Comparison of ENCODE assay signal across 14 cellular contexts in genomic region chr7:81173766-81174281, GRCh38.
DNase-seq lines count a peak whose midpoint lies in the region; ATAC-seq, FAIRE-seq and TF ChIP-seq lines count a peak whose summit lies in the region.
"Had no signal": no experiment of that assay in that cellular context is flagged by ENCODE, and none has a peak within 500 bp of the region (broad histone marks: within the 10 kb centered on the region; RNA-seq: fewer than 3 reads in every experiment).

No MANE protein-coding gene starts in this region.

- TF ChIP-seq POLR2A in lower leg skin (IDR thresholded peaks at IDR 0.05) = no peak

- DNase-seq in Right ventricle myocardium superior (no peak), left ventricle myocardium inferior (no peak), astrocyte of the spinal cord (ENCODE audit: low read depth, low spot score) (peak; percentile 93), kidney tubule cell (ENCODE audit: low spot score) (peak; percentile 70), urothelium cell line (ENCODE audit: low spot score) (peak; percentile 61), NCI-H146 (lab: John Stamatoyannopoulos, UW) (no peak), lower leg skin (ENCODE audit: low spot score in 2 of 2) (no peak), NOMO-1 treated with DMSO at 0.1 percent for 48 hours (lab: John Stamatoyannopoulos, UW; ENCODE audit: unreplicated experiment) (no peak)
- DNase-seq: activated effector memory CD4-positive, alpha-beta T cell treated with anti-CD3 and anti-CD28 coated beads, Interleukin-2, amount 50 U/mL, for 16 hours; AML-193; NCI-H187 treated with DMSO at 0.1 percent for 48 hours; right cardiac atrium had no signal

- 60 to 65% methylated on average over 7 of the region's 7 CpGs for WGBS in lower leg skin, 2 donors

- no peak overlapping the region for H3K27ac ChIP-seq in left ventricle myocardium inferior (replicated peaks)
- H3K27ac ChIP-seq: RWPE1 had no signal

- peak; percentile 22 for ATAC-seq in Right ventricle myocardium superior (ENCODE audit: poor library complexity)
- ATAC-seq: right cardiac atrium had no signal

- H3K4me1 ChIP-seq in left ventricle myocardium inferior = no peaks in the 10 kb centered on the region

- H3K27me3 ChIP-seq in left ventricle myocardium inferior (ENCODE audit: low read depth) = no peaks in the 10 kb centered on the region

- peak; percentile 78 for FAIRE-seq in urothelium cell line (lab: Jason Lieb, UNC)
- FAIRE-seq: keratinocyte had no signal

- no peaks in the 10 kb centered on the region for H3K36me3 ChIP-seq in left ventricle myocardium inferior

- intact Hi-C loops in Right ventricle myocardium superior (cut with DNase I) = no loop called here
- intact Hi-C loops in left ventricle myocardium inferior (cut with micrococcal nuclease) = no loop called here
- intact Hi-C loops in lower leg skin (cut with DNase I; ENCODE audit: low total_unique reads) = no loop called here

- peaks cover 8% of the 10 kb centered on the region for H3K9me3 ChIP-seq in left ventricle myocardium inferior (replicated peaks)

- no peak for TF ChIP-seq CTCF in left ventricle myocardium inferior (IDR thresholded peaks at IDR 0.05; ENCODE audit: borderline replicate concordance)
- no peak for TF ChIP-seq CTCF in astrocyte of the spinal cord (IDR thresholded peaks at IDR 0.05; ENCODE audit: low read depth, low read length)
- TF ChIP-seq CTCF in lower leg skin (IDR thresholded peaks at IDR 0.05) = no peak

- H3K4me3 ChIP-seq in left ventricle myocardium inferior (no peak overlapping the region), astrocyte of the spinal cord (ENCODE audit: low read depth, low read length) (no peak overlapping the region), lower leg skin (ENCODE audit: low read depth, poor library complexity, severe bottlenecking) (no peak overlapping the region)

- in situ Hi-C loops in astrocyte of the spinal cord (cut with HindIII; ENCODE audit: low sequenced_read_pairs) = no loop called here

Comparison
In these comparisons a context has a peak if more than half of its experiments do, and no peak if none do; other contexts are left out.
1. DNase-seq: peak in astrocyte of the spinal cord (single experiment), kidney tubule cell (single experiment) and urothelium cell line (single experiment); none in Right ventricle myocardium superior (single experiment), left ventricle myocardium inferior (single experiment), NCI-H146 (single experiment), lower leg skin (0 of 2) and NOMO-1 treated with DMSO at 0.1 percent for 48 hours (single experiment).